ENCODE assay signal across 1 cellular context in the genomic region with DNA sequence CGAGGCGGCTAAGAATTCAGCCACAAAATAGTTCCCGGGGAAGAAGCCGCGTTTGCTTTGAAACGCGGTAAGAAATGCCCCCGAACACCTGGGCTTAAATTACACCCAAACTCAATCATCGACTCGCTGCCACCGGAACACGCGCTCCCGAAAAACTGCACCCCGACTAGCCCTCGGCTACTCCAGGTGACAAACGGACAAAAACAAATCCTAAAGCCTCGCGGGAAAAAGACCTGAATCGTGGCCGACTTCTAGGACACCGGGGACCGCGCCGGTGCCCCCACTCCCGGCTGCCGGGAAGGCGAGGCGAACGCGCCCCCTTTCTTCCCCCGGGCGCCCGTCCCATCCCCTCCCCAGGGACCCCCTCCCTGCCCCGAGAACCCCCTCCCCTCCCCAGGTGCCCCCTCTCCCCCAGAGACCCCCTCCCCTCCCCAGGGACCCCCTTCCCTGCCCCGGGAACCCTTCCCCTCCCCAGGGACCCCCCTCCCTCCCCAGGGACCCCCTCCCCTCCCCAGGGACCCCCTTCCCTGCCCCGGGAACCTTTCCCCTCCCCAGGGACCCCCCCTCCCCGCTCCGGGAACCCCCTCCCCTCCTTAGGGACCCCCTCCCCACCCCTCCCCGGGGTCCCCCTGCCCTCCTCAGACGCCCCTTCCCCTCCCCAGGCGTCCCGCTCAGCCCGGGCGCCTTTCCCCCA.
TF ChIP-seq lines count a peak whose summit lies in the region.

No MANE protein-coding gene starts in this region.

TF ChIP-seq in endothelial cell of umbilical vein, 7 proteins besides CTCF, POLR2A, EP300 and RAD21:
- no peak for TF ChIP-seq GATA2 (IDR thresholded peaks at IDR 0.05; ENCODE audit: insufficient read depth, insufficient read length, low read depth, low read length)
- no peak for TF ChIP-seq JUN (IDR thresholded peaks at IDR 0.05; ENCODE audit: borderline replicate concordance, insufficient read depth, insufficient read length, low read depth)
- no peak for TF ChIP-seq FOS (IDR thresholded peaks at IDR 0.05; ENCODE audit: borderline replicate concordance, insufficient read depth, low read length)
- TF ChIP-seq EZH2 (IDR thresholded peaks at IDR 0.05; ENCODE audit: borderline replicate concordance, low read depth, low read length, severe bottlenecking) = no peak
- TF ChIP-seq POLR2AphosphoS5 (IDR thresholded peaks at IDR 0.05; ENCODE audit: insufficient read depth, low read depth, low read length) = no peak
- no peak for TF ChIP-seq MYC (IDR thresholded peaks at IDR 0.05; ENCODE audit: low read depth, low read length)
- TF ChIP-seq, protein P1, sequence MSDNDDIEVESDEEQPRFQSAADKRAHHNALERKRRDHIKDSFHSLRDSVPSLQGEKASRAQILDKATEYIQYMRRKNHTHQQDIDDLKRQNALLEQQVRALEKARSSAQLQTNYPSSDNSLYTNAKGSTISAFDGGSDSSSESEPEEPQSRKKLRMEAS (IDR thresholded peaks at IDR 0.05; ENCODE audit: insufficient read depth, insufficient read length) = no peak
TF ChIP-seq in endothelial cell of umbilical vein: peak in this region for 0.
